8 cellular contexts compared by ENCODE assay signal in the genomic region with DNA sequence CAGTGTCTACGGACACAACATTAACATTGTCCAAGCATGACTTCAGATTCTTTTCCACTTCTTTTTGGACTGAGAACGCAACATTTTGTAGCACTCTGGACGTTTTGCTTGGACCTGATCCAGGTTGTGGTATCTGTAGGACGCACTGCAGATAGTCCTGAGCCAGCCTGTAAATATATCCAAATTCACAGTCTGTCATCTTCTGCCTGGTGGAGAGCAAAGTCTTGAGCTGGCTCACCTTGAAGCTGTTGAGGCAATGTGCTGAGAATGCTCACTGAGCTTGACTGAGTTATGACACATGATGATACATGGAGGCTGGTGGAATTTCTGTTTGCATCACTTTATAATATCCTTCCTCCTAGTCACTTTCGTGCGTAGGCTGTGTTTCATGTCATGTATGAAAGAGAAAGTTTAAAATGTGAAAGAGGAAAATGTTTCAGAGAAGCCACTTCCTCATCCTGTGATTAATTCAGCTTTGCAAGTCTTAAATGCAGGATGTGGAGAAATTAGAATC. TPM values are rescaled to one million over a fixed set of nuclear protein-coding genes. Genes with fewer than 3 reads are reported as not detected.
DNase-seq lines count a peak whose midpoint lies in the region; ATAC-seq and TF ChIP-seq lines count a peak whose summit lies in the region.

BCL2A1 (minus strand) TSS at position 276 of the 514 bp plus-strand sequence; CDS start at position 199, 77 bp downstream.

- no peak for TF ChIP-seq CTCF in AG09319 (IDR thresholded peaks at IDR 0.05; ENCODE audit: low read depth, low read length)
- no peak for TF ChIP-seq CTCF in uterus (IDR thresholded peaks at IDR 0.05)

- H3K27me3 ChIP-seq in skeletal muscle satellite cell (ENCODE audit: control insufficient read depth, insufficient read depth, low read length) (no peaks in the 10 kb centered on the region), uterus (no peaks in the 10 kb centered on the region)

- H3K9ac ChIP-seq in skeletal muscle satellite cell (ENCODE audit: low read depth, low read length) = no peak within 1 kb of the TSS

- no peaks in the 10 kb centered on the region for H3K9me3 ChIP-seq in skeletal muscle satellite cell (replicated peaks; ENCODE audit: low read length)
- no peaks in the 10 kb centered on the region for H3K9me3 ChIP-seq in uterus

- H3K4me2 ChIP-seq in skeletal muscle satellite cell (ENCODE audit: low read length) = peak within 1 kb of the TSS; percentile 47

- no peak for TF ChIP-seq POLR2A in uterus (IDR thresholded peaks at IDR 0.05)

- H3K4me1 ChIP-seq in skeletal muscle satellite cell (ENCODE audit: control insufficient read depth, insufficient read depth, low read length) = peaks cover 11% of the 10 kb centered on the region
- no peaks in the 10 kb centered on the region for H3K4me1 ChIP-seq in uterus

- no peak within 1 kb of the TSS for H3K27ac ChIP-seq in uterus

- intact Hi-C loops in uterus (cut with DNase I; ENCODE audit: low total_unique reads) = no loop called here

- DNase-seq in AG09319 (ENCODE audit: extremely low read depth, low read depth) (peak; percentile 36), cerebellar cortex (ENCODE audit: low spot score) (no peak), uterus (no peak)
- DNase-seq in effector CD4-positive, alpha-beta T cell = peak; percentile 44

- ATAC-seq in GM19395 (IDR thresholded peaks at IDR 0.05; ENCODE audit: unreplicated experiment) (peak; percentile 68), HG03575 (IDR thresholded peaks at IDR 0.05; ENCODE audit: extremely low read depth, insufficient number of reproducible peaks, low FRiP score, unreplicated experiment) (peak; percentile 45)
- ATAC-seq in activated CD4-positive, CD25-positive, alpha-beta regulatory T cell treated with anti-CD3 and anti-CD28 coated beads, Interleukin-2, amount 50 U/mL, for 24 hours = peak; percentile 74 to 78

- no peaks in the 10 kb centered on the region for H3K36me3 ChIP-seq in skeletal muscle satellite cell (ENCODE audit: insufficient read depth, low read length)
- no peaks in the 10 kb centered on the region for H3K36me3 ChIP-seq in uterus

- H3K4me3 ChIP-seq in skeletal muscle satellite cell (ENCODE audit: low read length) (no peak within 1 kb of the TSS), uterus (no peak within 1 kb of the TSS)

RNA-seq across cellular contexts. Expression of gene BCL2A1, which starts in this region (rescaled TPM):
- total RNA-seq in skeletal muscle satellite cell (2012; rRNA removed) = 2.5 and 5.0 TPM in 2 replicates
- total RNA-seq in uterus = 10 to 100 TPM in 1 of 4 donors, 1 to 10 TPM in 1, under 1 TPM in 1, not detected in 1; 0.97 to 12.6 (median 1.3) TPM

Comparison
In these comparisons a context has a peak if more than half of its experiments do, and no peak if none do; other contexts are left out.
1. DNase-seq: peak in AG09319 (single experiment) and effector CD4-positive, alpha-beta T cell (single experiment); none in cerebellar cortex (single experiment) and uterus (0 of 2).
2. Peak in every context shown above with its lines, with median percentiles within 50 percentile points of each other: ATAC-seq.